ENCODE assay signal across 8 cellular contexts in genomic region chr18:48715651-48716354, GRCh38.
DNase-seq lines count a peak whose midpoint lies in the region; ATAC-seq, FAIRE-seq and TF ChIP-seq lines count a peak whose summit lies in the region.

No MANE protein-coding gene starts in this region.

- no peaks in the 10 kb centered on the region for H3K9me3 ChIP-seq in small intestine (ENCODE audit: control insufficient read depth, low read depth)

- peaks cover 0 to 11% of the 10 kb centered on the region in 2 donors for H3K27me3 Mint-ChIP-seq in effector memory CD8-positive, alpha-beta T cell

- no peaks in the 10 kb centered on the region for H3K27me3 ChIP-seq in small intestine (ENCODE audit: control insufficient read depth in 2 of 2, insufficient read depth in 2 of 2, low read length in 2 of 2)

- FAIRE-seq in small intestine (lab: Jason Lieb, UNC): no peak

- H3K4me1 ChIP-seq in small intestine (ENCODE audit: control insufficient read depth in 2 of 2, insufficient read depth in 1 of 2, low read depth in 1 of 2, low read length in 1 of 2): peaks cover 0 to 5% of the 10 kb centered on the region in 2 donors

- WGBS in small intestine, 3 donors: 30 to 66% (median 53%) methylated on average over 10 of the region's 10 CpGs

- peaks cover 4 to 8% of the 10 kb centered on the region in 2 donors for H3K4me1 Mint-ChIP-seq in effector memory CD8-positive, alpha-beta T cell (ENCODE audit: low read depth in 2 of 2)

- H3K27ac ChIP-seq in small intestine (ENCODE audit: low read depth in 1 of 2, low read length in 1 of 2): peak overlapping the region in 1 of 2 donors; percentile 14

- TF ChIP-seq POLR2A in erythroblast (IDR thresholded peaks at IDR 0.05; ENCODE audit: low read length): no peak

- H3K36me3 Mint-ChIP-seq in effector memory CD8-positive, alpha-beta T cell (ENCODE audit: insufficient read depth): no peaks in the 10 kb centered on the region

- H3K27ac Mint-ChIP-seq in effector memory CD8-positive, alpha-beta T cell: no peak overlapping the region

- ATAC-seq in GM19025 (IDR thresholded peaks at IDR 0.05; ENCODE audit: low read depth, unreplicated experiment) (peak; percentile 68), HG03565 (IDR thresholded peaks at IDR 0.05; ENCODE audit: unreplicated experiment) (peak; percentile 51)
- ATAC-seq in effector memory CD8-positive, alpha-beta T cell (replicated peaks): peak; percentile 39

- no peak overlapping the region for H3K4me3 ChIP-seq in small intestine (ENCODE audit: low read depth in 1 of 2, low read length in 2 of 2)

- H3K4me3 Mint-ChIP-seq in effector memory CD8-positive, alpha-beta T cell: no peak overlapping the region

- H3K9me3 Mint-ChIP-seq in effector memory CD8-positive, alpha-beta T cell: no peaks in the 10 kb centered on the region

- H3K36me3 ChIP-seq in small intestine (ENCODE audit: control insufficient read depth in 2 of 2, insufficient read depth in 2 of 2, low read length in 2 of 2): no peaks in the 10 kb centered on the region

- no peak for DNase-seq in effector memory CD8-positive, alpha-beta T cell
- DNase-seq in small intestine (peak; percentile 73), NCI-H187 (lab: John Stamatoyannopoulos, UW) (no peak), erythroblast (lab: John Stamatoyannopoulos, UW) (no peak), NCI-H1092 treated with DMSO at 0.1 percent for 48 hours (lab: John Stamatoyannopoulos, UW) (no peak)
- no peak for DNase-seq in stimulated activated CD4-positive, alpha-beta T cell treated with anti-CD3 and anti-CD28 coated beads, Interleukin-4, amount 100 ng/mL, for 4 hours
